ENCODE assay signal across 8 cellular contexts in genomic region chr2:74391580-74392448, GRCh38. TPM values are rescaled to one million over a fixed set of nuclear protein-coding genes. Genes with fewer than 3 reads are reported as not detected.
DNase-seq lines count a peak whose midpoint lies in the region; ATAC-seq, FAIRE-seq and TF ChIP-seq lines count a peak whose summit lies in the region.

No MANE protein-coding gene starts in this region.

- peak overlapping the region; percentile 74 for H2AFZ ChIP-seq in Karpas-422 (ENCODE audit: low read length)
- H2AFZ ChIP-seq in fibroblast of lung (ENCODE audit: low read length), result peak overlapping the region; percentile 86

- H3K27ac ChIP-seq in Karpas-422 (ENCODE audit: low read length) (peak overlapping the region; percentile 56), fibroblast of lung (ENCODE audit: insufficient read depth, low read length) (peak overlapping the region; percentile 95)

- H3K4me1 ChIP-seq in Karpas-422 (ENCODE audit: low read length) (peaks cover 28% of the 10 kb centered on the region), fibroblast of lung (ENCODE audit: control insufficient read depth, extremely low read depth, insufficient read depth, low read length) (peaks cover 10% of the 10 kb centered on the region)

- H3K4me3 ChIP-seq in Karpas-422 (ENCODE audit: low read length), result peak overlapping the region; percentile 93
- peak overlapping the region; percentile 76 to 98 (median 93) for H3K4me3 ChIP-seq in fibroblast of lung (replicated peaks in 1 of 4; ENCODE audit: control extremely low read depth in 1 of 4, insufficient read depth in 1 of 4, low read depth in 3 of 4, low read length in 4 of 4)

- no peaks in the 10 kb centered on the region for H3K36me3 ChIP-seq in Karpas-422 (ENCODE audit: insufficient read depth, low read length)
- H3K36me3 ChIP-seq in fibroblast of lung (ENCODE audit: control insufficient read depth, insufficient read depth, low read length), result no peaks in the 10 kb centered on the region

- H3K4me3 Mint-ChIP-seq in activated T-helper 1 cell treated with anti-CD3 and anti-CD28 coated beads, Interleukin-12 subunit alpha, Interleukin-12 subunit beta, Interleukin-2, Interleukin-4 antibody, amounts not matched to agents 30 ng/mL and 10 ng/mL and 1 ng/mL, durations not matched to agents 14 hours and 24 hours and 36 hours, result peak overlapping the region; percentile 43
- H3K4me3 Mint-ChIP-seq in naive thymus-derived CD8-positive, alpha-beta T cell, result peak overlapping the region in 3 of 10 donors; percentile 94 to 99 (median 99)

- no peaks in the 10 kb centered on the region for H3K9me3 Mint-ChIP-seq in activated T-helper 1 cell treated with anti-CD3 and anti-CD28 coated beads, Interleukin-12 subunit alpha, Interleukin-12 subunit beta, Interleukin-2, Interleukin-4 antibody, amounts not matched to agents 30 ng/mL and 10 ng/mL and 1 ng/mL, durations not matched to agents 14 hours and 24 hours and 36 hours
- H3K9me3 Mint-ChIP-seq in naive thymus-derived CD8-positive, alpha-beta T cell, result no peaks in the 10 kb centered on the region

- DNase-seq in DMS153 treated with DMSO at 0.1 percent for 48 hours (lab: John Stamatoyannopoulos, UW; ENCODE audit: unreplicated experiment) (peak; percentile 90), Karpas-422 (peak; percentile 98), RCC 7860 (ENCODE audit: low spot score) (peak; percentile 77), fibroblast of lung (ENCODE audit: low read depth in 2 of 2) (peak; percentile 76 to 92)
- peak; percentile 88 for DNase-seq in activated T-helper 1 cell treated with anti-CD3 and anti-CD28 coated beads, Interleukin-12 subunit alpha, Interleukin-12 subunit beta, Interleukin-2, Interleukin-4 antibody, amounts not matched to agents 30 ng/mL and 10 ng/mL and 1 ng/mL, durations not matched to agents 14 hours and 24 hours and 36 hours (ENCODE audit: low spot score)
- DNase-seq in naive thymus-derived CD8-positive, alpha-beta T cell, result peak; percentile 86 to 99 (median 96)
- DNase-seq in stimulated activated naive CD4-positive, alpha-beta T cell (lab: John Stamatoyannopoulos, UW), result peak; percentile 85 to 98 (median 92)

- peak; percentile 65 for ATAC-seq in GM21576 (IDR thresholded peaks at IDR 0.05; ENCODE audit: unreplicated experiment)
- peak; percentile 85 to 92 for ATAC-seq in naive thymus-derived CD8-positive, alpha-beta T cell

- H3K36me3 Mint-ChIP-seq in activated T-helper 1 cell treated with anti-CD3 and anti-CD28 coated beads, Interleukin-12 subunit alpha, Interleukin-12 subunit beta, Interleukin-2, Interleukin-4 antibody, amounts not matched to agents 30 ng/mL and 10 ng/mL and 1 ng/mL, durations not matched to agents 14 hours and 24 hours and 36 hours (ENCODE audit: low read depth), result no peaks in the 10 kb centered on the region
- H3K36me3 Mint-ChIP-seq in naive thymus-derived CD8-positive, alpha-beta T cell, result no peaks in the 10 kb centered on the region

- H3K27me3 Mint-ChIP-seq in activated T-helper 1 cell treated with anti-CD3 and anti-CD28 coated beads, Interleukin-12 subunit alpha, Interleukin-12 subunit beta, Interleukin-2, Interleukin-4 antibody, amounts not matched to agents 30 ng/mL and 10 ng/mL and 1 ng/mL, durations not matched to agents 14 hours and 24 hours and 36 hours (ENCODE audit: insufficient read depth), result peaks cover 10% of the 10 kb centered on the region
- peaks cover 0 to 5% (median 1%) of the 10 kb centered on the region in 5 donors for H3K27me3 Mint-ChIP-seq in naive thymus-derived CD8-positive, alpha-beta T cell

- intact Hi-C loops in activated T-helper 1 cell treated with anti-CD3 and anti-CD28 coated beads, Interleukin-12 subunit alpha, Interleukin-12 subunit beta, Interleukin-2, Interleukin-4 antibody, amounts not matched to agents 30 ng/mL and 10 ng/mL and 1 ng/mL, durations not matched to agents 14 hours and 24 hours and 36 hours (cut with micrococcal nuclease), result loop anchor here (1.0 to 10.0 kb wide), 12 partner anchors 29 to 1007 kb away; partner anchors contain the start of genes ALMS1, AUP1, C2orf81 and HTRA2

- peak; percentile 92 to 100 for TF ChIP-seq CTCF in fibroblast of lung (conservative IDR thresholded peaks at IDR 0.05 in 1 of 2, IDR thresholded peaks at IDR 0.05 in 1 of 2; ENCODE audit: low read depth in 1 of 2, low read length in 2 of 2)

- POLR2A ChIA-PET in naive thymus-derived CD8-positive, alpha-beta T cell (lab: Charles Lee), result interaction anchor here (0.6 to 3.8 kb wide), 13 partner anchors 9 to 271 kb away, joined by 3 to 20 read pairs (median 4); partner anchors contain the start of genes BOLA3, C2orf81, INO80B and MOB1A

- peak overlapping the region; percentile 98 for H3K27ac Mint-ChIP-seq in activated T-helper 1 cell treated with anti-CD3 and anti-CD28 coated beads, Interleukin-12 subunit alpha, Interleukin-12 subunit beta, Interleukin-2, Interleukin-4 antibody, amounts not matched to agents 30 ng/mL and 10 ng/mL and 1 ng/mL, durations not matched to agents 14 hours and 24 hours and 36 hours
- H3K27ac Mint-ChIP-seq in naive thymus-derived CD8-positive, alpha-beta T cell, result peak overlapping the region in 9 of 10 donors; percentile 99 to 100 (median 100)

- H4K20me1 ChIP-seq in Karpas-422 (ENCODE audit: insufficient read depth, low read depth, low read length) (no peaks in the 10 kb centered on the region), fibroblast of lung (ENCODE audit: control insufficient read depth, extremely low read depth, insufficient read depth, low read length) (no peaks in the 10 kb centered on the region)

- no peaks in the 10 kb centered on the region for H3K9me2 ChIP-seq in Karpas-422 (replicated peaks; ENCODE audit: insufficient read depth, low read length)

- H3K4me1 Mint-ChIP-seq in activated T-helper 1 cell treated with anti-CD3 and anti-CD28 coated beads, Interleukin-12 subunit alpha, Interleukin-12 subunit beta, Interleukin-2, Interleukin-4 antibody, amounts not matched to agents 30 ng/mL and 10 ng/mL and 1 ng/mL, durations not matched to agents 14 hours and 24 hours and 36 hours (ENCODE audit: low read depth), result no peaks in the 10 kb centered on the region
- H3K4me1 Mint-ChIP-seq in naive thymus-derived CD8-positive, alpha-beta T cell, result peaks cover 4 to 9% (median 5%) of the 10 kb centered on the region in 4 donors

- peak overlapping the region; percentile 86 for H3K4me2 ChIP-seq in Karpas-422 (ENCODE audit: low read depth, low read length, poor library complexity, severe bottlenecking)
- peak overlapping the region; percentile 92 for H3K4me2 ChIP-seq in fibroblast of lung (ENCODE audit: extremely low read depth, insufficient read depth, low read length)

- H3K27me3 ChIP-seq in Karpas-422 (ENCODE audit: low read length) (no peaks in the 10 kb centered on the region), fibroblast of lung (ENCODE audit: control insufficient read depth, insufficient read depth, low read length) (no peaks in the 10 kb centered on the region)

- peaks cover 48% of the 10 kb centered on the region for H3K79me2 ChIP-seq in Karpas-422 (ENCODE audit: low read length)
- peaks cover 46% of the 10 kb centered on the region for H3K79me2 ChIP-seq in fibroblast of lung (ENCODE audit: control insufficient read depth, insufficient read depth, low read length)

- peak overlapping the region; percentile 89 for H3K9ac ChIP-seq in Karpas-422 (ENCODE audit: low read length)
- H3K9ac ChIP-seq in fibroblast of lung (ENCODE audit: insufficient read depth, low read length), result peak overlapping the region; percentile 98

- H3K9me3 ChIP-seq in Karpas-422 (ENCODE audit: low read length) (no peaks in the 10 kb centered on the region), fibroblast of lung (ENCODE audit: control insufficient read depth, insufficient read depth, low read depth, low read length) (no peaks in the 10 kb centered on the region)

- FAIRE-seq in RCC 7860 (lab: Jason Lieb, UNC), result peak; percentile 62

RNA-seq across cellular contexts. Expression of gene DCTN1, which starts 11.7 kb away (rescaled TPM):
- total RNA-seq in Karpas-422 (2014; rRNA removed; shearing (Covaris generic); ENCODE audit: low replicate concordance), result 95.0 and 96.4 TPM in 2 replicates
- total RNA-seq in activated T-helper 1 cell treated with anti-CD3 and anti-CD28 coated beads, Interleukin-12 subunit alpha, Interleukin-12 subunit beta, Interleukin-2, Interleukin-4 antibody, amounts not matched to agents 30 ng/mL and 10 ng/mL and 1 ng/mL, durations not matched to agents 14 hours and 24 hours and 36 hours, result 83.0 and 84.0 TPM in 2 replicates
- 157 and 228 TPM in 2 replicates for total RNA-seq in fibroblast of lung
- polyA plus RNA-seq in fibroblast of lung, result 133 and 193 TPM in 2 replicates
- 213 and 279 TPM in 2 replicates for polyA plus RNA-seq in fibroblast of lung (2012)
- polyA minus RNA-seq in fibroblast of lung (ENCODE audit: low replicate concordance), result 562 and 638 TPM in 2 replicates
- total RNA-seq in naive thymus-derived CD8-positive, alpha-beta T cell, result 100 to 1,000 TPM in 1 of 2 experiments, 10 to 100 TPM in 1; 97.5 to 108 TPM
- 10 to 100 TPM; 55.0 to 80.1 (median 68.7) TPM for polyA plus RNA-seq in naive thymus-derived CD8-positive, alpha-beta T cell

RNA-seq across cellular contexts. Expression of gene C2orf81, which starts 29.6 kb away (rescaled TPM):
- total RNA-seq in Karpas-422 (2014; rRNA removed; shearing (Covaris generic); ENCODE audit: low replicate concordance), result 3.8 and 7.6 TPM in 2 replicates
- total RNA-seq in activated T-helper 1 cell treated with anti-CD3 and anti-CD28 coated beads, Interleukin-12 subunit alpha, Interleukin-12 subunit beta, Interleukin-2, Interleukin-4 antibody, amounts not matched to agents 30 ng/mL and 10 ng/mL and 1 ng/mL, durations not matched to agents 14 hours and 24 hours and 36 hours, result 1.9 and 2.4 TPM in 2 replicates
- 0.77 and 1.5 TPM in 2 replicates for total RNA-seq in fibroblast of lung
- 0.25 and 0.37 TPM in 2 replicates for polyA plus RNA-seq in fibroblast of lung
- 1.1 and 1.9 TPM in 2 replicates for polyA plus RNA-seq in fibroblast of lung (2012)
- polyA minus RNA-seq in fibroblast of lung (ENCODE audit: low replicate concordance), result 1.0 and 1.2 TPM in 2 replicates
- 1 to 10 TPM; 7.5 to 9.8 TPM for total RNA-seq in naive thymus-derived CD8-positive, alpha-beta T cell
- 1 to 10 TPM; 3.2 to 5.3 (median 3.3) TPM for polyA plus RNA-seq in naive thymus-derived CD8-positive, alpha-beta T cell

RNA-seq across cellular contexts. Expression of gene WDR54, which starts 29.7 kb away (rescaled TPM):
- 130 and 239 TPM in 2 replicates for total RNA-seq in Karpas-422 (2014; rRNA removed; shearing (Covaris generic); ENCODE audit: low replicate concordance)
- total RNA-seq in activated T-helper 1 cell treated with anti-CD3 and anti-CD28 coated beads, Interleukin-12 subunit alpha, Interleukin-12 subunit beta, Interleukin-2, Interleukin-4 antibody, amounts not matched to agents 30 ng/mL and 10 ng/mL and 1 ng/mL, durations not matched to agents 14 hours and 24 hours and 36 hours, result 56.4 and 58.6 TPM in 2 replicates
- total RNA-seq in fibroblast of lung, result 23.9 and 27.1 TPM in 2 replicates
- 24.3 and 34.0 TPM in 2 replicates for polyA plus RNA-seq in fibroblast of lung
- 32.9 and 48.2 TPM in 2 replicates for polyA plus RNA-seq in fibroblast of lung (2012)
- 78.8 and 104 TPM in 2 replicates for polyA minus RNA-seq in fibroblast of lung (ENCODE audit: low replicate concordance)
- 10 to 100 TPM; 28.9 to 31.1 TPM for total RNA-seq in naive thymus-derived CD8-positive, alpha-beta T cell
- 10 to 100 TPM; 43.9 to 65.1 (median 61.7) TPM for polyA plus RNA-seq in naive thymus-derived CD8-positive, alpha-beta T cell

RNA-seq across cellular contexts. Expression of gene SLC4A5, which starts 48.6 kb away (rescaled TPM):
- total RNA-seq in Karpas-422 (2014; rRNA removed; shearing (Covaris generic); ENCODE audit: low replicate concordance), result 0.65 and 3.2 TPM in 2 replicates
- 0.47 and 0.71 TPM in 2 replicates for total RNA-seq in activated T-helper 1 cell treated with anti-CD3 and anti-CD28 coated beads, Interleukin-12 subunit alpha, Interleukin-12 subunit beta, Interleukin-2, Interleukin-4 antibody, amounts not matched to agents 30 ng/mL and 10 ng/mL and 1 ng/mL, durations not matched to agents 14 hours and 24 hours and 36 hours
- total RNA-seq in fibroblast of lung, result under 0.01 and 0.17 TPM in 2 replicates
- polyA plus RNA-seq in fibroblast of lung, result 0.12 and 0.19 TPM in 2 replicates
- 0.14 and 0.17 TPM in 2 replicates for polyA plus RNA-seq in fibroblast of lung (2012)
- 2.8 TPM in 1 of 2 replicates, not detected in the other for polyA minus RNA-seq in fibroblast of lung (ENCODE audit: low replicate concordance)
- total RNA-seq in naive thymus-derived CD8-positive, alpha-beta T cell, result 10 to 100 TPM; 12.7 to 15.1 TPM
- polyA plus RNA-seq in naive thymus-derived CD8-positive, alpha-beta T cell, result 1 to 10 TPM in 2 of 3 donors, under 1 TPM in 1; 0.46 to 1.5 (median 1.5) TPM

RNA-seq across cellular contexts. Expression of gene RTKN, which starts 49.9 kb away (rescaled TPM):
- total RNA-seq in Karpas-422 (2014; rRNA removed; shearing (Covaris generic); ENCODE audit: low replicate concordance), result 28.1 and 31.5 TPM in 2 replicates
- total RNA-seq in activated T-helper 1 cell treated with anti-CD3 and anti-CD28 coated beads, Interleukin-12 subunit alpha, Interleukin-12 subunit beta, Interleukin-2, Interleukin-4 antibody, amounts not matched to agents 30 ng/mL and 10 ng/mL and 1 ng/mL, durations not matched to agents 14 hours and 24 hours and 36 hours, result 4.0 and 4.2 TPM in 2 replicates
- 11.8 and 16.0 TPM in 2 replicates for total RNA-seq in fibroblast of lung
- 8.3 and 10.0 TPM in 2 replicates for polyA plus RNA-seq in fibroblast of lung
- 8.2 and 11.3 TPM in 2 replicates for polyA plus RNA-seq in fibroblast of lung (2012)
- polyA minus RNA-seq in fibroblast of lung (ENCODE audit: low replicate concordance), result 10.6 and 20.2 TPM in 2 replicates
- under 1 TPM in 1 of 2 experiments, not detected in 1; 0.47 TPM for total RNA-seq in naive thymus-derived CD8-positive, alpha-beta T cell
- under 1 TPM; 0.09 to 0.54 (median 0.30) TPM for polyA plus RNA-seq in naive thymus-derived CD8-positive, alpha-beta T cell

Comparison
In these comparisons a context has a peak if more than half of its experiments do, and no peak if none do; other contexts are left out.
1. Peak in every context shown above with its lines: DNase-seq, ATAC-seq, H3K4me3 ChIP-seq and H3K27ac ChIP-seq.